ENCODE assay signal across 24 cellular contexts in the genomic region with DNA sequence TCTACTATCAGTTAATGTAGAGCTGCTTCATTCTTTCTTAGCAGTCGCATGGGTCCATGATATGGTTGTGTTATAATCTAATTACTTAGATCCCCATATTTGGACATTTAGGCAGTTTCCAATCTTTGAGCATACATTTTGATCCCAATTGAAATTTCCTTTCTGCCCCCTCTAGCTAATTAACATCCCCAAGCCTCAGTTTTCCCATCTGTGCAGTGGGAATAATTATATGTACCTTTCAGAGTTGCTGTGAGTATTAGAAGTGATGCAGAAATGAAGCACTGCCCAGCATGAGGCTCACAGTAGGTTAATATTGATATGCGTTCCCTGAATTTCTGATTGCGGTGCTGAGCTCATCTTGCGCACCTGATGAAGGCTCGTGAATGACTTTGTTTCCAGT. TPM values are rescaled to one million over a fixed set of nuclear protein-coding genes. Genes with fewer than 3 reads are reported as not detected.
DNase-seq lines count a peak whose midpoint lies in the region; ATAC-seq, FAIRE-seq and TF ChIP-seq lines count a peak whose summit lies in the region.
"Had no signal": no experiment of that assay in that cellular context is flagged by ENCODE, and none has a peak within 500 bp of the region (broad histone marks: within the 10 kb centered on the region; RNA-seq: fewer than 3 reads in every experiment).

No MANE protein-coding gene starts in this region.

- no peaks in the 10 kb centered on the region for H3K36me3 ChIP-seq in H1 (ENCODE audit: control insufficient read depth in 2 of 4, insufficient read depth in 4 of 4, low read length in 3 of 4)

- no peak for TF ChIP-seq POLR2A in H1 (IDR thresholded peaks at IDR 0.05; ENCODE audit: control extremely low read depth in 1 of 2, low read depth in 2 of 2, low read length in 2 of 2)

- no peak for TF ChIP-seq RAD21 in H1 (IDR thresholded peaks at IDR 0.05 in 1 of 2, conservative IDR thresholded peaks at IDR 0.05 in 1 of 2; ENCODE audit: low read depth in 2 of 2, low read length in 2 of 2)

- ATAC-seq in WTC11 (no peak), omental fat pad (ENCODE audit: low FRiP score) (no peak)
- ATAC-seq in stimulated activated naive CD8-positive, alpha-beta T cell treated with anti-CD3 and anti-CD28 coated beads, Interleukin-15, amount 100 ng/mL, for 72 hours: no peak

- peaks cover 7% of the 10 kb centered on the region; the same call in 1 of the 2 replicates for H3K79me1 ChIP-seq in H1 (ENCODE audit: low read depth, low read length)

- no peak overlapping the region for H3K23ac ChIP-seq in H1 (ENCODE audit: insufficient read length)

- peaks cover 10% of the 10 kb centered on the region for H3K27me3 Mint-ChIP-seq in WTC11 (ENCODE audit: low read depth)
- H3K27me3 Mint-ChIP-seq in neural crest cell (ENCODE audit: low read depth): peaks cover 4% of the 10 kb centered on the region
- peaks cover 10% of the 10 kb centered on the region for H3K27me3 Mint-ChIP-seq in stimulated activated naive CD8-positive, alpha-beta T cell treated with anti-CD3 and anti-CD28 coated beads, Interleukin-15, amount 100 ng/mL, for 72 hours
- H3K27me3 Mint-ChIP-seq: CD4-positive, CD25-positive, alpha-beta regulatory T cell had no signal

- H3K27me3 ChIP-seq in H1 (replicated peaks in 1 of 4; ENCODE audit: control insufficient read depth in 3 of 4, extremely low read depth in 1 of 4, insufficient read depth in 3 of 4, low read length in 3 of 4): peaks cover 0 to 18% (median 8%) of the 10 kb centered on the region in 4 experiments; a peak in 4 of 7 replicates
- H3K27me3 ChIP-seq: BE2C had no signal

- H3K9ac ChIP-seq in H1 (replicated peaks in 1 of 4; ENCODE audit: extremely low read depth in 1 of 4, low read depth in 3 of 4, low read length in 3 of 4): no peak overlapping the region

- no peak overlapping the region for H3K18ac ChIP-seq in H1 (ENCODE audit: extremely low read depth, low read length)

- no peak overlapping the region for H2BK120ac ChIP-seq in H1 (replicated peaks; ENCODE audit: low read depth, low read length)

- no peak for FAIRE-seq in H1 (lab: Jason Lieb, UNC)
- FAIRE-seq: A204.1, GM12891, GM19239, H54 had no signal

- H3K27ac Mint-ChIP-seq in WTC11: peak overlapping the region; percentile 33; the same call in 1 of the 2 replicates
- H3K27ac Mint-ChIP-seq in neural crest cell (ENCODE audit: unreplicated experiment): peak overlapping the region; percentile 23
- no peak overlapping the region for H3K27ac Mint-ChIP-seq in stimulated activated naive CD8-positive, alpha-beta T cell treated with anti-CD3 and anti-CD28 coated beads, Interleukin-15, amount 100 ng/mL, for 72 hours
- H3K27ac Mint-ChIP-seq: CD4-positive, CD25-positive, alpha-beta regulatory T cell; CD8-positive, alpha-beta memory T cell; IgD-negative memory B cell had no signal

- no peak overlapping the region for H2AK5ac ChIP-seq in H1 (ENCODE audit: low read depth, low read length)

- DNase-seq in WTC11 (ENCODE audit: low spot score): no peak
- no peak for DNase-seq in H1 (ENCODE audit: low read depth in 1 of 2, low spot score in 2 of 2)
- DNase-seq in neural crest cell (ENCODE audit: low read depth, low spot score): no peak
- no peak for DNase-seq in GM03348 (ENCODE audit: low spot score)
- no peak for DNase-seq in stimulated activated naive CD8-positive, alpha-beta T cell treated with anti-CD3 and anti-CD28 coated beads, Interleukin-15, amount 100 ng/mL, for 72 hours
- no peak for DNase-seq in omental fat pad (ENCODE audit: low spot score)
- DNase-seq: ACHN; C1 segment of cervical spinal cord; CD4-positive, CD25-positive, alpha-beta regulatory T cell; CD8-positive, alpha-beta memory T cell; COR-L47; DMS 273 treated with DMSO at 0.1 percent for 48 hours; DMS53; DND-41; EL; HCEC 1CT had no signal

- no peak overlapping the region; a peak in 1 of 4 replicates for H3K4me2 ChIP-seq in H1 (ENCODE audit: insufficient read depth in 1 of 2, low read depth in 2 of 2, low read length in 2 of 2)

- H3K9me3 ChIP-seq in H1 (ENCODE audit: insufficient read depth in 2 of 2, low read depth in 1 of 2, low read length in 1 of 2): no peaks in the 10 kb centered on the region
- H3K9me3 ChIP-seq: BE2C had no signal

- no peak for TF ChIP-seq EP300 in H1 (IDR thresholded peaks at IDR 0.05; ENCODE audit: borderline replicate concordance in 1 of 2, low read depth in 2 of 2, low read length in 2 of 2)

- peaks cover 97% of the 10 kb centered on the region for H3K4me1 Mint-ChIP-seq in WTC11
- H3K4me1 Mint-ChIP-seq in neural crest cell: peaks cover 91% of the 10 kb centered on the region
- peaks cover 12% of the 10 kb centered on the region for H3K4me1 Mint-ChIP-seq in stimulated activated naive CD8-positive, alpha-beta T cell treated with anti-CD3 and anti-CD28 coated beads, Interleukin-15, amount 100 ng/mL, for 72 hours

- H2BK20ac ChIP-seq in H1 (ENCODE audit: low read length): no peak overlapping the region

- CTCF ChIA-PET in WTC11 (lab: Charles Lee) (interaction anchor here (1.6 to 8.4 kb wide), 3 partner anchors 22 to 42 kb away, joined by 6 to 114 read pairs (median 18); a partner anchor contains a TSS), H1 (lab: Charles Lee; ENCODE audit: partially characterized antibody) (interaction anchor here (1.2 to 29.1 kb wide), 6 partner anchors 14 to 77 kb away, joined by 3 to 333 read pairs (median 42); a partner anchor contains a TSS)

- WGBS in H1 (ENCODE audit: extremely low coverage in 1 of 2, insufficient coverage in 1 of 2, insufficient read length in 1 of 2, insufficient replicate concordance in 2 of 2, low coverage in 1 of 2, low lambda C conversion rate in 2 of 2, missing lambda C conversion rate in 1 of 2), 2 experiments: 90% methylated on average over 5 of the region's 5 CpGs; no CpG with 5 or more reads in 1 of the 2 experiments

- no peak overlapping the region for H3K56ac ChIP-seq in H1 (replicated peaks; ENCODE audit: insufficient read length, low read depth, low read length)

- H2BK15ac ChIP-seq in H1 (ENCODE audit: low read length): no peak overlapping the region

- H4K8ac ChIP-seq in H1 (ENCODE audit: extremely low read depth, insufficient read depth, low read length): no peak overlapping the region

- H3K4me3 ChIP-seq in H1 (ENCODE audit: extremely low read depth in 1 of 4, insufficient read depth in 2 of 4, low read depth in 3 of 4, low read length in 4 of 4): no peak overlapping the region

- peaks cover 43 to 72% (median 58%) of the 10 kb centered on the region in 4 experiments for H3K4me1 ChIP-seq in H1 (replicated peaks in 1 of 4; ENCODE audit: control insufficient read depth in 3 of 4, insufficient read depth in 4 of 4, low read length in 3 of 4)

- no peak overlapping the region for H3K27ac ChIP-seq in H1 (ENCODE audit: low read depth, low read length)
- H3K27ac ChIP-seq: HL-60 had no signal

- no peak overlapping the region for H3K14ac ChIP-seq in H1 (ENCODE audit: insufficient read length)

- no peaks in the 10 kb centered on the region for H3K9me3 Mint-ChIP-seq in WTC11
- no peaks in the 10 kb centered on the region for H3K9me3 Mint-ChIP-seq in neural crest cell
- no peaks in the 10 kb centered on the region for H3K9me3 Mint-ChIP-seq in stimulated activated naive CD8-positive, alpha-beta T cell treated with anti-CD3 and anti-CD28 coated beads, Interleukin-15, amount 100 ng/mL, for 72 hours
- H3K9me3 Mint-ChIP-seq: CD4-positive, CD25-positive, alpha-beta regulatory T cell; CD8-positive, alpha-beta memory T cell; IgD-negative memory B cell had no signal

- POLR2A ChIA-PET in WTC11 (lab: Charles Lee): interaction anchor here (2.3 kb wide), 1 partner anchor 22 kb away, joined by 9 read pairs; a partner anchor contains a TSS
- POLR2A ChIA-PET in H1 (lab: Charles Lee; ENCODE audit: partially characterized antibody): interaction anchor here (1.0 kb wide), 1 partner anchor 9 kb away, joined by 3 read pairs; no protein-coding TSS in a partner anchor

- H3K4me3 Mint-ChIP-seq in WTC11 (no peak overlapping the region), neural crest cell (peak overlapping the region; percentile 19)
- no peak overlapping the region for H3K4me3 Mint-ChIP-seq in stimulated activated naive CD8-positive, alpha-beta T cell treated with anti-CD3 and anti-CD28 coated beads, Interleukin-15, amount 100 ng/mL, for 72 hours
- H3K4me3 Mint-ChIP-seq: CD4-positive, CD25-positive, alpha-beta regulatory T cell; CD8-positive, alpha-beta memory T cell; IgD-negative memory B cell had no signal

- peaks cover 0 to 7% of the 10 kb centered on the region in 2 experiments; a peak in 1 of 4 replicates for H3K79me2 ChIP-seq in H1 (ENCODE audit: control insufficient read depth in 1 of 2, insufficient read depth in 2 of 2, low read length in 2 of 2)

- no peak overlapping the region for H4K91ac ChIP-seq in H1 (replicated peaks; ENCODE audit: insufficient read length, low read length)

- H2BK12ac ChIP-seq in H1 (ENCODE audit: low read depth, low read length): peak overlapping the region; percentile 12

- no peak overlapping the region for H4K5ac ChIP-seq in H1 (ENCODE audit: insufficient read length, low read depth, low read length)

- no peak overlapping the region for H2BK5ac ChIP-seq in H1 (ENCODE audit: low read depth, low read length)

- no peak for TF ChIP-seq CTCF in WTC11 (IDR thresholded peaks at IDR 0.05)
- no peak for TF ChIP-seq CTCF in H1 (IDR thresholded peaks at IDR 0.05; ENCODE audit: control extremely low read depth in 1 of 3, insufficient read depth in 1 of 3, low read depth in 1 of 3, low read length in 3 of 3)
- no peak for TF ChIP-seq CTCF in neural crest cell (conservative IDR thresholded peaks at IDR 0.05)
- no peak for TF ChIP-seq CTCF in omental fat pad (IDR thresholded peaks at IDR 0.05)

- no peak overlapping the region for H3K4ac ChIP-seq in H1 (replicated peaks; ENCODE audit: insufficient read length, low read depth, low read length)

- peaks cover 0 to 2% of the 10 kb centered on the region in 2 experiments for H4K20me1 ChIP-seq in H1 (replicated peaks in 1 of 2; ENCODE audit: control insufficient read depth in 1 of 2, insufficient read depth in 2 of 2, low read length in 2 of 2)

- H2AFZ ChIP-seq in H1 (ENCODE audit: low read length): no peak overlapping the region

- no peaks in the 10 kb centered on the region for H3K23me2 ChIP-seq in H1 (ENCODE audit: low read depth, low read length)

- no peaks in the 10 kb centered on the region; the same call in 1 of the 2 replicates for H3K36me3 Mint-ChIP-seq in WTC11
- H3K36me3 Mint-ChIP-seq in neural crest cell (ENCODE audit: low read depth): peaks cover 2% of the 10 kb centered on the region
- H3K36me3 Mint-ChIP-seq: CD4-positive, CD25-positive, alpha-beta regulatory T cell; CD8-positive, alpha-beta memory T cell; IgD-negative memory B cell had no signal

RNA-seq across cellular contexts. Expression of a gene that starts 21.8 kb away (rescaled TPM):
- total RNA-seq in WTC11 (2021): 19.4 to 19.7 TPM (median 19.6 TPM) in 3 replicates
- 17.2 and 18.1 TPM in 2 replicates for total RNA-seq in H1 (2021; fragmentation: NEBNext Ultra II Directional; extraction: Animal tissue kit (Norgen Biotek cat#: 25700))
- 15.1 and 17.6 TPM in 2 replicates for polyA plus RNA-seq in H1 (2011; rRNA removed)
- polyA plus RNA-seq in H1 (2011; cell fraction: cytosol; rRNA removed): 16.5 TPM
- 15.4 TPM for polyA plus RNA-seq in H1 (2011; cell fraction: nucleus; rRNA removed)
- polyA plus RNA-seq in H1 (2012, experiment 1 of 2): 16.7 to 20.2 TPM (median 19.5 TPM) in 4 replicates
- polyA plus RNA-seq in H1 (2012, experiment 2 of 2): 30.9 TPM
- 12.7 TPM for polyA plus RNA-seq in H1 (2013, experiment 1 of 2)
- polyA plus RNA-seq in H1 (2013, experiment 2 of 2): 13.3 TPM
- 12.9 and 17.0 TPM in 2 replicates for polyA minus RNA-seq in H1 (2011; rRNA and poly(A)+ RNA removed)
- polyA minus RNA-seq in H1 (2011; cell fraction: cytosol; rRNA and poly(A)+ RNA removed): 8.6 TPM
- 18.7 TPM for polyA minus RNA-seq in H1 (2011; cell fraction: nucleus; rRNA and poly(A)+ RNA removed)
- 33.2 and 35.1 TPM in 2 replicates for total RNA-seq in neural crest cell
- 1 to 10 TPM in 1 of 4 donors, under 1 TPM in 3; 0.12 to 5.7 (median 0.58) TPM for total RNA-seq in omental fat pad
- total RNA-seq: CD4-positive, CD25-positive, alpha-beta regulatory T cell; CD8-positive, alpha-beta memory T cell; HT1080 had no signal
- polyA plus RNA-seq: CD4-positive, CD25-positive, alpha-beta regulatory T cell; CD8-positive, alpha-beta memory T cell; IgD-negative memory B cell had no signal

Comparison
In these comparisons a context has a peak if more than half of its experiments do, and no peak if none do; other contexts are left out.
1. H3K27ac Mint-ChIP-seq: peak in WTC11 (single experiment) and neural crest cell (single experiment); none in stimulated activated naive CD8-positive, alpha-beta T cell treated with anti-CD3 and anti-CD28 coated beads, Interleukin-15, amount 100 ng/mL, for 72 hours (0 of 2).